In the genomic region with DNA sequence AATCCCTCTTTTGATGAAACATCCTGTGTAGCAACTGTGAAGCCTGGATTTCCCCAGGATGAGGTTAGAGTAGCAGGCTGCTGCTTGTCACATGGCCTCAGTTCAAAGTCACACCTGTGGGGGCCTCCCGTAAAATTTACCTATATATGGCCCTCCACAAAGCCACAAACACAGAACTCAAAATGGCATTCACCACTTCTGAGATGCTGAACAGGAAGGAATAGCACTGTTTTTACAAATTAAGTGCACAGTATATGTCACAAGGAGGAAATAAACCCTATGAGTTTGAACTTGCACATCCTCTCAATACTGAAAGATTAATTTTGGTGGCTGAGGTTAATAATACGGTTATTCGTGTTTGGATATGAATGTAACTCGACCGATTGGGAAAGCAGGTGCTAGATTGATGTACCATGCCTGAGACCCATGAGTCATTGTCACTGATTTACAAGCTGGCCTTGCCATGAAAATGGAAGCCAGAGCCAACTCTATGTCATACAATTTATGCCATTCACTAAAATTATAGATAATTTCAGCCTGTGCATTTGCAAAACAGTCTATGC, we compare ENCODE assay signal across 9 cellular contexts.
DNase-seq lines count a peak whose midpoint lies in the region; ATAC-seq, FAIRE-seq and TF ChIP-seq lines count a peak whose summit lies in the region.
"Had no signal": no experiment of that assay in that cellular context is flagged by ENCODE, and none has a peak within 500 bp of the region (broad histone marks: within the 10 kb centered on the region; RNA-seq: fewer than 3 reads in every experiment).

No MANE protein-coding gene starts in this region.

- H3K27ac ChIP-seq in gastrocnemius medialis: peak overlapping the region; percentile 52 to 78 (median 60)
- H3K27ac ChIP-seq: SK-N-MC had no signal

- intact Hi-C loops in gastrocnemius medialis (cut with DNase I; ENCODE audit: low total_unique reads): loop anchor here (1.0 to 5.0 kb wide), 3 partner anchors 69 to 220 kb away; no protein-coding TSS in a partner anchor

- H3K9me3 ChIP-seq in gastrocnemius medialis: no peaks in the 10 kb centered on the region

- peaks cover 40 to 41% of the 10 kb centered on the region in 2 donors for H3K4me1 ChIP-seq in gastrocnemius medialis

- no peaks in the 10 kb centered on the region for H3K27me3 ChIP-seq in gastrocnemius medialis

- DNase-seq in activated gamma-delta T cell treated with Interleukin-2 at 50 U/mL for 16 hours (peak; percentile 70), activated gamma-delta T cell (lab: John Stamatoyannopoulos, UW) (no peak), gastrocnemius medialis (peak; percentile 39 to 47), HT-29 (ENCODE audit: low spot score) (no peak), frontal cortex (ENCODE audit: low spot score in 2 of 2) (no peak), AML-193 (lab: John Stamatoyannopoulos, UW) (no peak)
- peak; percentile 57 for DNase-seq in activated T-cell treated with anti-CD3 and anti-CD28 coated beads, Interleukin-2, amount 50 U/mL, for 4 hours

- in situ Hi-C loops in gastrocnemius medialis (cut with MboI; ENCODE audit: low sequenced_read_pairs in 4 of 4): no loop called here

- H3K27me3 Mint-ChIP-seq in activated T-cell treated with anti-CD3 and anti-CD28 coated beads, Interleukin-2, amount 50 U/mL, for 4 hours (ENCODE audit: low read depth): no peaks in the 10 kb centered on the region

- no peak for TF ChIP-seq CTCF in gastrocnemius medialis (IDR thresholded peaks at IDR 0.05 in 4 of 5, conservative IDR thresholded peaks at IDR 0.05 in 1 of 5)

- peak overlapping the region; percentile 42 for H3K4me3 Mint-ChIP-seq in activated T-cell treated with anti-CD3 and anti-CD28 coated beads, Interleukin-2, amount 50 U/mL, for 4 hours

- FAIRE-seq in frontal cortex (lab: Jason Lieb, UNC): no peak

- H3K9me3 Mint-ChIP-seq in activated T-cell treated with anti-CD3 and anti-CD28 coated beads, Interleukin-2, amount 50 U/mL, for 4 hours: no peaks in the 10 kb centered on the region

- H3K4me1 Mint-ChIP-seq in activated T-cell treated with anti-CD3 and anti-CD28 coated beads, Interleukin-2, amount 50 U/mL, for 4 hours (ENCODE audit: low read depth): peaks cover 54% of the 10 kb centered on the region

- no peaks in the 10 kb centered on the region for H3K36me3 ChIP-seq in gastrocnemius medialis

- H3K4me3 ChIP-seq in gastrocnemius medialis: no peak overlapping the region
- H3K4me3 ChIP-seq: SK-N-MC had no signal

- TF ChIP-seq POLR2A in gastrocnemius medialis (IDR thresholded peaks at IDR 0.05): no peak

- ATAC-seq in HG03565 (IDR thresholded peaks at IDR 0.05; ENCODE audit: unreplicated experiment) (peak; percentile 93), gastrocnemius medialis (peak; percentile 92 to 98)
- peak; percentile 94 to 96 for ATAC-seq in activated T-cell treated with anti-CD3 and anti-CD28 coated beads, Interleukin-2, amount 50 U/mL, for 4 hours

- H3K36me3 Mint-ChIP-seq in activated T-cell treated with anti-CD3 and anti-CD28 coated beads, Interleukin-2, amount 50 U/mL, for 4 hours (ENCODE audit: insufficient read depth): no peaks in the 10 kb centered on the region

Comparison
In these comparisons a context has a peak if more than half of its experiments do, and no peak if none do; other contexts are left out.
1. DNase-seq: peak in activated gamma-delta T cell treated with Interleukin-2 at 50 U/mL for 16 hours (single experiment), activated T-cell treated with anti-CD3 and anti-CD28 coated beads, Interleukin-2, amount 50 U/mL, for 4 hours (single experiment) and gastrocnemius medialis (2 of 2); none in activated gamma-delta T cell (single experiment), HT-29 (single experiment), frontal cortex (0 of 2) and AML-193 (0 of 2).
2. Peak in every context shown above with its lines, with median percentiles within 50 percentile points of each other: ATAC-seq.